ENCODE assay signal across 1 cellular context in genomic region chr10:3531670-3532069, GRCh38.
TF ChIP-seq lines count a peak whose summit lies in the region.

No MANE protein-coding gene starts in this region.

TF ChIP-seq in IMR-90, 13 proteins besides CTCF, POLR2A, EP300 and RAD21 (continued from another document):
- TF ChIP-seq RCOR1 (IDR thresholded peaks at IDR 0.05; ENCODE audit: insufficient replicate concordance, low read length) = no peak
- no peak for TF ChIP-seq MXI1 (IDR thresholded peaks at IDR 0.05; ENCODE audit: borderline replicate concordance, low read depth, low read length)
